11 cellular contexts compared by ENCODE assay signal in the genomic region with DNA sequence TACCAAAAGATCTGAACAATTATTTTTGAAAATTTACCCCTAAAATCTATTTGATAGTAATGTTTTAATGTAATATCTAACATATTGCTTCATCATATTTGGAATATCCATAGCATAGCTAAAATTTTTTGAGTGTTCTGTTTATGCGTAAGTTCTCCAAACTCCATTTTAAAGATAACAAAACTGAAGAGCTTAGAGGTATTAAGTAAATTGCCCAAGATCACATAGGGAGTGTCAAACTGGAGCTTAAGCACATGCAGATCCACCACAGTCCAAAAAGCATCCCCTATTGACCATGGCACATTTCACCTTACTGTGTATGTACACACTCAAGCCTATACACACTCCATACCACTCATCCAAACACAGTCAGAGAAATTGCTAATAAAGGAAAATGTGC.
"Had no signal": no experiment of that assay in that cellular context is flagged by ENCODE, and none has a peak within 500 bp of the region (broad histone marks: within the 10 kb centered on the region; RNA-seq: fewer than 3 reads in every experiment).

No MANE protein-coding gene starts in this region.

- ATAC-seq: activated CD4-positive, CD25-positive, alpha-beta regulatory T cell treated with anti-CD3 and anti-CD28 coated beads, Interleukin-2, amount 50 U/mL, for 24 hours; stimulated activated effector memory CD8-positive, alpha-beta T cell treated with anti-CD3 and anti-CD28 coated beads, Interleukin-12 subunit alpha, Interleukin-12 subunit beta, amount 100 ng/mL, for 72 hours had no signal

- H3K27ac Mint-ChIP-seq: activated naive CD8-positive, alpha-beta T cell; activated T-cell treated with anti-CD3 and anti-CD28 coated beads, Interleukin-2, amount 50 U/mL, for 24 hours; nephron progenitor cell; stimulated activated effector memory CD8-positive, alpha-beta T cell treated with anti-CD3 and anti-CD28 coated beads, Interleukin-12 subunit alpha, Interleukin-12 subunit beta, amount 100 ng/mL, for 72 hours had no signal

- H3K9me3 Mint-ChIP-seq: activated T-cell treated with anti-CD3 and anti-CD28 coated beads, Interleukin-2, amount 50 U/mL, for 24 hours; stimulated activated effector memory CD8-positive, alpha-beta T cell treated with anti-CD3 and anti-CD28 coated beads, Interleukin-12 subunit alpha, Interleukin-12 subunit beta, amount 100 ng/mL, for 72 hours had no signal

- H3K27me3 Mint-ChIP-seq: activated naive CD8-positive, alpha-beta T cell; activated T-cell treated with anti-CD3 and anti-CD28 coated beads, Interleukin-2, amount 50 U/mL, for 24 hours had no signal

- DNase-seq: activated CD4-positive, alpha-beta T cell treated with anti-CD3 and anti-CD28 coated beads, Interleukin-2, amount 50 U/mL, for 4 hours; activated gamma-delta T cell; activated T-cell treated with anti-CD3 and anti-CD28 coated beads, Interleukin-2, amount 50 U/mL, for 24 hours; anterior cingulate cortex; dorsolateral prefrontal cortex; hippocampal formation; nephron progenitor cell; substantia nigra had no signal

- H3K4me3 ChIP-seq: dorsolateral prefrontal cortex had no signal

- H3K4me3 Mint-ChIP-seq: activated naive CD8-positive, alpha-beta T cell; activated T-cell treated with anti-CD3 and anti-CD28 coated beads, Interleukin-2, amount 50 U/mL, for 24 hours; nephron progenitor cell; stimulated activated effector memory CD8-positive, alpha-beta T cell treated with anti-CD3 and anti-CD28 coated beads, Interleukin-12 subunit alpha, Interleukin-12 subunit beta, amount 100 ng/mL, for 72 hours had no signal

- H3K4me1 Mint-ChIP-seq: stimulated activated effector memory CD8-positive, alpha-beta T cell treated with anti-CD3 and anti-CD28 coated beads, Interleukin-12 subunit alpha, Interleukin-12 subunit beta, amount 100 ng/mL, for 72 hours had no signal

- H3K36me3 Mint-ChIP-seq: activated naive CD8-positive, alpha-beta T cell; stimulated activated effector memory CD8-positive, alpha-beta T cell treated with anti-CD3 and anti-CD28 coated beads, Interleukin-12 subunit alpha, Interleukin-12 subunit beta, amount 100 ng/mL, for 72 hours had no signal
